8 cellular contexts compared by ENCODE assay signal in the genomic region with DNA sequence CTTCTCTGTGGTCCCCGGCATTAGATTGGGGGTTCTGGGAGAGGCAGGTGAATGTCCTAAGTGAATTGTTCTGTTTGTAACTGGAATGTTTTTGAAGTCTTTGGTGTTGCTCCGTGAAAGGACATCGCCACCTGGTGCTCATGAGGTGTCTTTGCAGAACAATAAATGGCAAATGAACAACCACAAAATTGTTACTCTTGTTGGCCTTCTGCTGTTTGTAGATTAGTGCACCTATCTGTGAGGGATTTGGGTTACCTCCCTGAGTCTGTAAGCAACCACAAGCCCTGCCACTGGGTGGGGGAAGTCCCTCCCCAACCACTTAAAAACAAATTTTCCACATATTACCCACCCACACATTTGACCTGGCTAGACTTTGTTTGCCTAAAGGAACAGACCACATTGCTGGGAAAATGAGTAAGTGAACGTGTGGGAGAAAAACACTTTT. TPM values are rescaled to one million over a fixed set of nuclear protein-coding genes. Genes with fewer than 3 reads are reported as not detected.
DNase-seq lines count a peak whose midpoint lies in the region; ATAC-seq and TF ChIP-seq lines count a peak whose summit lies in the region.

No MANE protein-coding gene starts in this region.

- DNase-seq in EL (peak; percentile 47), GM20000 (ENCODE audit: low spot score) (peak; percentile 51), Peyer's patch (peak in 2 of 3 donors; percentile 58 to 77), astrocyte of the cerebellum (ENCODE audit: low read depth) (peak; percentile 52), immature natural killer cell (peak in 2 of 3 donors; percentile 19 to 25), NCI-H187 (lab: John Stamatoyannopoulos, UW) (no peak)
- DNase-seq in stimulated activated CD4-positive, alpha-beta T cell treated with anti-CD3 and anti-CD28 coated beads, Interleukin-1b, Interleukin-23, amount 100 ng/mL, for 4 hours (ENCODE audit: low read depth in 2 of 2): peak; percentile 28 to 41

- H3K27ac Mint-ChIP-seq in immature natural killer cell: no peak overlapping the region

- ATAC-seq in HG03521 (IDR thresholded peaks at IDR 0.05; ENCODE audit: unreplicated experiment): peak; percentile 72

- H3K27ac ChIP-seq in Peyer's patch: peak overlapping the region in 2 of 4 donors; percentile 12 to 83

- peaks cover 4 to 9% (median 8%) of the 10 kb centered on the region in 3 donors for H3K27me3 Mint-ChIP-seq in immature natural killer cell (ENCODE audit: low read depth in 3 of 3)

- H3K4me1 ChIP-seq in Peyer's patch: peaks cover 0 to 12% (median 3%) of the 10 kb centered on the region in 4 donors

- H3K4me3 ChIP-seq in Peyer's patch: peak overlapping the region in 2 of 4 donors; percentile 9 to 30
- H3K4me3 ChIP-seq in astrocyte of the cerebellum (ENCODE audit: low read depth, low read length): no peak overlapping the region

- peak overlapping the region in 2 of 5 donors; percentile 22 to 55 for H3K4me3 Mint-ChIP-seq in immature natural killer cell

- in situ Hi-C loops in astrocyte of the cerebellum (cut with HindIII; ENCODE audit: low sequenced_read_pairs): no loop called here

- H3K27me3 ChIP-seq in Peyer's patch: no peaks in the 10 kb centered on the region

- TF ChIP-seq CTCF in GM20000 (IDR thresholded peaks at IDR 0.05; ENCODE audit: extremely low read depth, missing control alignments) (peak; percentile 52), Peyer's patch (IDR thresholded peaks at IDR 0.05) (peak; percentile 45 to 83 (median 74)), astrocyte of the cerebellum (IDR thresholded peaks at IDR 0.05; ENCODE audit: low read depth, low read length, missing control alignments) (peak; percentile 76)

- no peaks in the 10 kb centered on the region for H3K36me3 Mint-ChIP-seq in immature natural killer cell

- H3K9me3 Mint-ChIP-seq in immature natural killer cell: no peaks in the 10 kb centered on the region

- H3K9me3 ChIP-seq in Peyer's patch: no peaks in the 10 kb centered on the region

- peaks cover 6 to 16% of the 10 kb centered on the region in 2 donors for H3K4me1 Mint-ChIP-seq in immature natural killer cell

- no peak for TF ChIP-seq POLR2A in Peyer's patch (IDR thresholded peaks at IDR 0.05)

- H3K36me3 ChIP-seq in Peyer's patch: peaks cover 0 to 19% (median 2%) of the 10 kb centered on the region in 3 donors

RNA-seq across cellular contexts. Expression of gene MPEG1, which starts 4.7 kb away (rescaled TPM):
- total RNA-seq in Peyer's patch: 10 to 100 TPM in 1 of 4 donors, 1 to 10 TPM in 3; 3.5 to 51.2 (median 6.0) TPM
- polyA plus RNA-seq in immature natural killer cell: 10 to 100 TPM in 1 of 3 donors, 1 to 10 TPM in 2; 1.7 to 13.2 (median 7.1) TPM

RNA-seq across cellular contexts. Expression of gene DTX4, which starts 36.1 kb away (rescaled TPM):
- 10 to 100 TPM; 41.3 to 93.8 (median 60.9) TPM for total RNA-seq in Peyer's patch
- polyA plus RNA-seq in immature natural killer cell: 1 to 10 TPM in 1 of 3 donors, under 1 TPM in 2; 0.16 to 1.2 (median 0.22) TPM

Comparison
In these comparisons a context has a peak if more than half of its experiments do, and no peak if none do; other contexts are left out.
1. DNase-seq: peak in EL (single experiment), GM20000 (single experiment), Peyer's patch (2 of 3), astrocyte of the cerebellum (single experiment), immature natural killer cell (2 of 3) and stimulated activated CD4-positive, alpha-beta T cell treated with anti-CD3 and anti-CD28 coated beads, Interleukin-1b, Interleukin-23, amount 100 ng/mL, for 4 hours (2 of 2); none in NCI-H187 (0 of 2).
2. Peak in every context shown above with its lines, with median percentiles within 50 percentile points of each other: CTCF ChIP-seq.